24 cellular contexts compared by ENCODE assay signal in genomic region chr9:133042676-133043075, GRCh38. TPM values are rescaled to one million over a fixed set of nuclear protein-coding genes. Genes with fewer than 3 reads are reported as not detected.
DNase-seq lines count a peak whose midpoint lies in the region; ATAC-seq and TF ChIP-seq lines count a peak whose summit lies in the region.
"Had no signal": no experiment of that assay in that cellular context is flagged by ENCODE, and none has a peak within 500 bp of the region (broad histone marks: within the 10 kb centered on the region; RNA-seq: fewer than 3 reads in every experiment).

No MANE protein-coding gene starts in this region.

- H3K9me3 ChIP-seq in T-helper 17 cell (ENCODE audit: control insufficient read depth, low read length, poor library complexity, severe bottlenecking) (no peaks in the 10 kb centered on the region), neuronal stem cell (replicated peaks in 1 of 2; ENCODE audit: control insufficient read depth in 2 of 2, insufficient read depth in 1 of 2, low read depth in 1 of 2, low read length in 2 of 2) (peaks cover 0 to 2% of the 10 kb centered on the region in 2 donors), hepatocyte (ENCODE audit: low read depth) (no peaks in the 10 kb centered on the region)
- H3K9me3 ChIP-seq: A549; BE2C; BLaER1 treated with 17β-estradiol and CSF1 and Interleukin-3, amounts not matched to agents 10 nM and 100 nM had no signal

- H3K23ac ChIP-seq in neuronal stem cell (ENCODE audit: low read depth, low read length, poor library complexity): no peak overlapping the region

- H3K14ac ChIP-seq in neuronal stem cell (ENCODE audit: low read length): no peak overlapping the region

- no peak overlapping the region for H4K8ac ChIP-seq in neuronal stem cell (ENCODE audit: low read depth, low read length)

- no peak overlapping the region for H2BK12ac ChIP-seq in neuronal stem cell (ENCODE audit: low read length)

- H2BK15ac ChIP-seq in neuronal stem cell (ENCODE audit: low read length): no peak overlapping the region

- H3K4me1 Mint-ChIP-seq in activated naive CD4-positive, alpha-beta T cell treated with anti-CD3 and anti-CD28 coated beads, Interleukin-2, amount 10 ng/mL, durations not matched to agents 7 days and 5 days: peaks cover 3% of the 10 kb centered on the region
- peaks cover 16% of the 10 kb centered on the region for H3K4me1 Mint-ChIP-seq in T-helper 17 cell

- H3K4me1 ChIP-seq in neuronal stem cell (ENCODE audit: control insufficient read depth in 2 of 2, insufficient read depth in 1 of 2, low read depth in 1 of 2, low read length in 2 of 2) (no peaks in the 10 kb centered on the region), hepatocyte (ENCODE audit: insufficient read depth) (no peaks in the 10 kb centered on the region)
- H3K4me1 ChIP-seq: A549, BE2C had no signal

- peaks cover 42% of the 10 kb centered on the region for H3K79me2 ChIP-seq in hepatocyte

- H3K4me2 ChIP-seq in neuronal stem cell (ENCODE audit: insufficient read depth, low read length, poor library complexity, severe bottlenecking) (no peak overlapping the region), hepatocyte (no peak overlapping the region)
- H3K4me2 ChIP-seq: A549; BLaER1 treated with 17β-estradiol and CSF1 and Interleukin-3, amounts not matched to agents 10 nM and 100 nM had no signal

- CTCF ChIA-PET in activated naive CD4-positive, alpha-beta T cell treated with anti-CD3 and anti-CD28 coated beads, Interleukin-2, amount 10 ng/mL, durations not matched to agents 7 days and 5 days (lab: Charles Lee): interaction anchor here (3.2 to 4.2 kb wide), 2 partner anchors 11 to 103 kb away, joined by 19 to 39 read pairs; partner anchors contain the start of gene GTF3C5

- H3K36me3 ChIP-seq in neuronal stem cell (replicated peaks in 1 of 2; ENCODE audit: control insufficient read depth in 2 of 2, insufficient read depth in 2 of 2, low read length in 2 of 2): peaks cover 49 to 92% of the 10 kb centered on the region in 2 donors
- H3K36me3 ChIP-seq in hepatocyte (replicated peaks; ENCODE audit: insufficient read depth, low read depth): no peaks in the 10 kb centered on the region

- H2AFZ ChIP-seq in neuronal stem cell (ENCODE audit: low read length) (no peak overlapping the region), hepatocyte (no peak overlapping the region)
- H2AFZ ChIP-seq: GM23248 had no signal

- no peak overlapping the region for H2BK120ac ChIP-seq in neuronal stem cell (ENCODE audit: low read depth, low read length)

- peaks cover 9% of the 10 kb centered on the region for H4K20me1 ChIP-seq in hepatocyte (ENCODE audit: insufficient read depth, poor library complexity, severe bottlenecking)

- no peaks in the 10 kb centered on the region for H3K27me3 Mint-ChIP-seq in activated naive CD4-positive, alpha-beta T cell treated with anti-CD3 and anti-CD28 coated beads, Interleukin-2, amount 10 ng/mL, durations not matched to agents 7 days and 5 days
- no peaks in the 10 kb centered on the region for H3K27me3 Mint-ChIP-seq in T-helper 17 cell
- H3K27me3 Mint-ChIP-seq: CD4-positive, alpha-beta T cell had no signal

- H3K27ac ChIP-seq in neuronal stem cell (replicated peaks; ENCODE audit: low read length) (no peak overlapping the region), hepatocyte (no peak overlapping the region)
- H3K27ac ChIP-seq: A549; BLaER1 treated with 17β-estradiol and CSF1 and Interleukin-3, amounts not matched to agents 10 nM and 100 nM; GM23248 had no signal

- H3K36me3 Mint-ChIP-seq in activated naive CD4-positive, alpha-beta T cell treated with anti-CD3 and anti-CD28 coated beads, Interleukin-2, amount 10 ng/mL, durations not matched to agents 7 days and 5 days: peaks cover 35% of the 10 kb centered on the region
- peaks cover 12% of the 10 kb centered on the region for H3K36me3 Mint-ChIP-seq in T-helper 17 cell (ENCODE audit: low read depth)

- H3K9me3 Mint-ChIP-seq in activated naive CD4-positive, alpha-beta T cell treated with anti-CD3 and anti-CD28 coated beads, Interleukin-2, amount 10 ng/mL, durations not matched to agents 7 days and 5 days: no peaks in the 10 kb centered on the region
- H3K9me3 Mint-ChIP-seq: CD14-positive monocyte; CD4-positive, alpha-beta T cell; CD8-positive, alpha-beta memory T cell had no signal

- H3K4me3 ChIP-seq in neuronal stem cell (ENCODE audit: low read length in 2 of 2): no peak overlapping the region
- no peak overlapping the region for H3K4me3 ChIP-seq in hepatocyte
- H3K4me3 ChIP-seq: A549; BLaER1 treated with 17β-estradiol and CSF1 and Interleukin-3, amounts not matched to agents 10 nM and 100 nM; GM12878; GM23248 had no signal

- no CpG with 5 or more reads among the region's 8 CpGs for WGBS in neuronal stem cell (ENCODE audit: extremely low coverage in 2 of 2, insufficient read length in 2 of 2, insufficient replicate concordance in 1 of 2), 2 donors
- 96% methylated on average over 8 of the region's 8 CpGs for WGBS in hepatocyte (ENCODE audit: low lambda C conversion rate, missing lambda C conversion rate)

- H3K27me3 ChIP-seq in neuronal stem cell (ENCODE audit: control insufficient read depth in 3 of 3, insufficient read depth in 3 of 3, low read depth in 1 of 3, low read length in 3 of 3): no peaks in the 10 kb centered on the region
- H3K27me3 ChIP-seq in hepatocyte: no peaks in the 10 kb centered on the region
- H3K27me3 ChIP-seq: BE2C; BLaER1 treated with 17β-estradiol and CSF1 and Interleukin-3, amounts not matched to agents 10 nM and 100 nM had no signal

- no peak for ATAC-seq in T-helper 17 cell
- ATAC-seq in GM19467 (IDR thresholded peaks at IDR 0.05; ENCODE audit: unreplicated experiment): no peak
- ATAC-seq: A549, GM12878 had no signal

- H3K79me1 ChIP-seq in neuronal stem cell (ENCODE audit: low read depth, low read length): peaks cover 6% of the 10 kb centered on the region

- no peaks in the 10 kb centered on the region for H3K9me2 ChIP-seq in hepatocyte (replicated peaks; ENCODE audit: insufficient read depth)

- no peak overlapping the region for H2AK5ac ChIP-seq in neuronal stem cell (ENCODE audit: low read depth, low read length)

- H4K91ac ChIP-seq in neuronal stem cell (ENCODE audit: low read depth, low read length, poor library complexity): no peak overlapping the region

- no peak for DNase-seq in activated naive CD4-positive, alpha-beta T cell treated with anti-CD3 and anti-CD28 coated beads, Interleukin-2, amount 10 ng/mL, durations not matched to agents 7 days and 5 days
- no peak for DNase-seq in activated naive CD4-positive, alpha-beta T cell treated with Interleukin-2 at 50 U/mL for 16 hours
- DNase-seq in T-helper 17 cell (no peak), medulla oblongata (ENCODE audit: extremely low spot score) (peak; percentile 39), neuronal stem cell (ENCODE audit: low spot score) (no peak), hepatocyte (ENCODE audit: low spot score) (no peak)
- DNase-seq: 8988T; ACHN; AML-193; BE2C; CD4-positive, alpha-beta T cell; CD8-positive, alpha-beta memory T cell; DMS 273 treated with DMSO at 0.1 percent for 48 hours; DMS79; EL; GDM1; GM23248; H7; HCEC 1CT had no signal

- H3K4me3 Mint-ChIP-seq in activated naive CD4-positive, alpha-beta T cell treated with anti-CD3 and anti-CD28 coated beads, Interleukin-2, amount 10 ng/mL, durations not matched to agents 7 days and 5 days: no peak overlapping the region
- H3K4me3 Mint-ChIP-seq in T-helper 17 cell: peak overlapping the region; percentile 33
- H3K4me3 Mint-ChIP-seq: CD14-positive monocyte; CD4-positive, alpha-beta T cell; CD8-positive, alpha-beta memory T cell had no signal

- peak overlapping the region; percentile 33 for H2BK5ac ChIP-seq in neuronal stem cell (ENCODE audit: low read length)

- no peak overlapping the region for H3K9ac ChIP-seq in neuronal stem cell (ENCODE audit: low read depth, low read length, poor library complexity)
- H3K9ac ChIP-seq: GM23248 had no signal

- no peak overlapping the region for H3K4ac ChIP-seq in neuronal stem cell (ENCODE audit: low read length)

- H3K27ac Mint-ChIP-seq in activated naive CD4-positive, alpha-beta T cell treated with anti-CD3 and anti-CD28 coated beads, Interleukin-2, amount 10 ng/mL, durations not matched to agents 7 days and 5 days: peak overlapping the region; percentile 65
- no peak overlapping the region for H3K27ac Mint-ChIP-seq in T-helper 17 cell
- H3K27ac Mint-ChIP-seq: CD4-positive, alpha-beta T cell; CD8-positive, alpha-beta memory T cell had no signal

- H3K18ac ChIP-seq in neuronal stem cell (ENCODE audit: low read length): no peak overlapping the region

- no peak for TF ChIP-seq CTCF in hepatocyte (IDR thresholded peaks at IDR 0.05; ENCODE audit: poor library complexity)

RNA-seq across cellular contexts. Expression of gene GTF3C5, which starts 11.9 kb away (rescaled TPM):
- total RNA-seq in T-helper 17 cell (10 to 100 TPM; 38.9 to 46.6 TPM), hepatocyte (45.0 and 52.5 TPM in 2 replicates)
- 61.8 TPM for polyA plus RNA-seq in neuronal stem cell (2013, experiment 1 of 2)
- 62.4 TPM for polyA plus RNA-seq in neuronal stem cell (2013, experiment 2 of 2)
- polyA plus RNA-seq in hepatocyte: 66.0 and 87.3 TPM in 2 replicates

RNA-seq across cellular contexts. Expression of gene CEL, which starts 19.1 kb away (rescaled TPM):
- total RNA-seq in T-helper 17 cell (under 1 TPM in 1 of 2 donors, not detected in 1; 0.42 TPM), hepatocyte (2.4 and 4.4 TPM in 2 replicates)
- polyA plus RNA-seq in neuronal stem cell (2013, experiment 1 of 2): 3.7 TPM
- 4.0 TPM for polyA plus RNA-seq in neuronal stem cell (2013, experiment 2 of 2)
- 5.9 and 6.6 TPM in 2 replicates for polyA plus RNA-seq in hepatocyte
- polyA plus RNA-seq: CD14-positive monocyte; CD8-positive, alpha-beta memory T cell; GM23248 had no signal
